Comparison of ENCODE assay signal across 2 cellular contexts in genomic region chr5:172642046-172642409, GRCh38.
TF ChIP-seq lines count a peak whose summit lies in the region.

No MANE protein-coding gene starts in this region.

TF ChIP-seq in H1, 55 proteins besides CTCF, POLR2A, EP300 and RAD21:
- TF ChIP-seq SP1 (IDR thresholded peaks at IDR 0.05; ENCODE audit: low read depth, low read length) = no peak
- peak; percentile 79 for TF ChIP-seq KDM1A (IDR thresholded peaks at IDR 0.05; ENCODE audit: borderline replicate concordance, low read length)

TF ChIP-seq in neural cell, 6 proteins besides CTCF, POLR2A, EP300 and RAD21:
- no peak for TF ChIP-seq TAF1 (IDR thresholded peaks at IDR 0.05; ENCODE audit: low read depth)
- no peak for TF ChIP-seq SMC3 (conservative IDR thresholded peaks at IDR 0.05; ENCODE audit: poor library complexity)
- TF ChIP-seq MXI1 (conservative IDR thresholded peaks at IDR 0.05; ENCODE audit: poor library complexity, severe bottlenecking) = no peak
